1 cellular context compared by ENCODE assay signal in genomic region chr19:5891572-5891937, GRCh38.
TF ChIP-seq lines count a peak whose summit lies in the region.

No MANE protein-coding gene starts in this region.

TF ChIP-seq in HepG2, 621 proteins besides CTCF, POLR2A, EP300 and RAD21:
- TF ChIP-seq YEATS4 (CRISPR knock-in tag; IDR thresholded peaks at IDR 0.05; ENCODE audit: borderline replicate concordance) (0 out of 2 replicates have a peak, but pooled peaks have one; percentile 0), RXRA (CRISPR knock-in tag; IDR thresholded peaks at IDR 0.05) (0 out of 2 replicates have a peak, but pooled peaks have one; percentile 24), MAZ (IDR thresholded peaks at IDR 0.05; ENCODE audit: borderline replicate concordance, low read depth, low read length) (no peak), MAZ (CRISPR knock-in tag; IDR thresholded peaks at IDR 0.05; ENCODE audit: low read depth) (peak; percentile 12; the same call in 1 of the 2 replicates), PLRG1 (conservative IDR thresholded peaks at IDR 0.05) (no peak), GZF1 (CRISPR knock-in tag; IDR thresholded peaks at IDR 0.05) (no peak), ZNF768 (CRISPR knock-in tag; IDR thresholded peaks at IDR 0.05) (peak; percentile 43; the same call in 1 of the 2 replicates), ZNF431 (CRISPR knock-in tag; IDR thresholded peaks at IDR 0.05; ENCODE audit: borderline replicate concordance, low read depth) (no peak), ZNF619 (CRISPR knock-in tag; IDR thresholded peaks at IDR 0.05) (no peak), RFXANK (CRISPR knock-in tag; IDR thresholded peaks at IDR 0.05) (no peak), PHF21A (CRISPR knock-in tag; IDR thresholded peaks at IDR 0.05) (0 out of 2 replicates have a peak, but pooled peaks have one; percentile 33), HNRNPH1 (optimal IDR thresholded peaks at IDR 0.05; ENCODE audit: low read depth, low read length) (no peak), ZMYM3 (CRISPR knock-in tag; IDR thresholded peaks at IDR 0.05) (peak; percentile 31; the same call in 1 of the 2 replicates), ZNF75D (CRISPR knock-in tag; IDR thresholded peaks at IDR 0.05; ENCODE audit: borderline replicate concordance) (no peak), ZNF496 (CRISPR knock-in tag; IDR thresholded peaks at IDR 0.05; ENCODE audit: insufficient replicate concordance) (no peak), FOXA1 (IDR thresholded peaks at IDR 0.05) (no peak), FOXA1 (CRISPR knock-in tag; IDR thresholded peaks at IDR 0.05) (peak; percentile 39; the same call in 1 of the 2 replicates), FOXJ3 (CRISPR knock-in tag; IDR thresholded peaks at IDR 0.05; ENCODE audit: borderline replicate concordance) (no peak), ONECUT2 (CRISPR knock-in tag; IDR thresholded peaks at IDR 0.05) (no peak), MAFG (CRISPR knock-in tag; IDR thresholded peaks at IDR 0.05) (no peak), FLYWCH1 (CRISPR knock-in tag; IDR thresholded peaks at IDR 0.05) (no peak), EZH2 (conservative IDR thresholded peaks at IDR 0.05; ENCODE audit: low read depth, low read length) (no peak), ISX (CRISPR knock-in tag; conservative IDR thresholded peaks at IDR 0.05) (no peak), JUNB (CRISPR knock-in tag; IDR thresholded peaks at IDR 0.05; ENCODE audit: borderline replicate concordance) (no peak)
